Comparison of ENCODE assay signal across 8 cellular contexts in genomic region chr3:38136807-38137614, GRCh38. TPM values are rescaled to one million over a fixed set of nuclear protein-coding genes. Genes with fewer than 3 reads are reported as not detected.
DNase-seq lines count a peak whose midpoint lies in the region; TF ChIP-seq lines count a peak whose summit lies in the region.

Gene ACAA1, minus strand, starts transcription at chr3:38137127. Its CDS starts 92 bp downstream, at chr3:38137035.

- H3K27me3 ChIP-seq in neuronal stem cell (ENCODE audit: control insufficient read depth in 3 of 3, insufficient read depth in 3 of 3, low read depth in 1 of 3, low read length in 3 of 3), result peaks cover 0 to 32% (median 0%) of the 10 kb centered on the region in 3 experiments

- peaks cover 2% of the 10 kb centered on the region for H3K79me1 ChIP-seq in neuronal stem cell (ENCODE audit: low read depth, low read length)

- WGBS in neuronal stem cell (ENCODE audit: extremely low coverage in 2 of 2, insufficient read length in 2 of 2, insufficient replicate concordance in 1 of 2), 2 donors, result no CpG with 5 or more reads among the region's 62 CpGs

- H3K27me3 Mint-ChIP-seq in activated naive CD4-positive, alpha-beta T cell treated with anti-CD3 and anti-CD28 coated beads for 36 hours (ENCODE audit: low read depth), result no peaks in the 10 kb centered on the region

- DNase-seq in GM03348 (ENCODE audit: low spot score) (peak; percentile 98), HFF-Myc (ENCODE audit: extremely low read depth, low read depth) (peak; percentile 96), NAMALWA (ENCODE audit: low spot score) (peak; percentile 98), SK-N-DZ (ENCODE audit: low spot score) (peak; percentile 97), foreskin melanocyte (peak; percentile 98), neuronal stem cell (ENCODE audit: low spot score) (peak; percentile 99)
- peak; percentile 99 for DNase-seq in activated naive CD4-positive, alpha-beta T cell treated with anti-CD3 and anti-CD28 coated beads for 36 hours

- H2AFZ ChIP-seq in neuronal stem cell (ENCODE audit: low read length), result peak within 1 kb of the TSS; percentile 95

- no peak within 1 kb of the TSS for H4K8ac ChIP-seq in neuronal stem cell (ENCODE audit: low read depth, low read length)

- peak within 1 kb of the TSS; percentile 33 for H2AK5ac ChIP-seq in neuronal stem cell (ENCODE audit: low read depth, low read length)

- peak within 1 kb of the TSS; percentile 91 for H3K27ac ChIP-seq in neuronal stem cell (replicated peaks; ENCODE audit: low read length)

- peak within 1 kb of the TSS; percentile 99 for H3K27ac Mint-ChIP-seq in activated naive CD4-positive, alpha-beta T cell treated with anti-CD3 and anti-CD28 coated beads for 36 hours

- peaks cover 17 to 33% of the 10 kb centered on the region in 2 donors for H3K36me3 ChIP-seq in neuronal stem cell (replicated peaks in 1 of 2; ENCODE audit: control insufficient read depth in 2 of 2, insufficient read depth in 2 of 2, low read length in 2 of 2)

- peak within 1 kb of the TSS; percentile 88 for H3K4me3 Mint-ChIP-seq in activated naive CD4-positive, alpha-beta T cell treated with anti-CD3 and anti-CD28 coated beads for 36 hours

- H2BK5ac ChIP-seq in neuronal stem cell (ENCODE audit: low read length), result peak within 1 kb of the TSS; percentile 91

- CTCF ChIA-PET in activated naive CD4-positive, alpha-beta T cell treated with anti-CD3 and anti-CD28 coated beads for 36 hours (lab: Charles Lee), result interaction anchor here (0.8 to 1.5 kb wide), 4 partner anchors 18 to 359 kb away, joined by 3 to 5 read pairs (median 4); partner anchors contain the start of genes EXOG and OXSR1

- H3K4me3 ChIP-seq in HFF-Myc (replicated peaks; ENCODE audit: low read depth, low read length), result peak within 1 kb of the TSS; percentile 80
- H3K4me3 ChIP-seq in neuronal stem cell (ENCODE audit: low read length in 2 of 2), result peak within 1 kb of the TSS; percentile 68 to 92

- peak within 1 kb of the TSS; percentile 88 for H3K4me2 ChIP-seq in neuronal stem cell (ENCODE audit: insufficient read depth, low read length, poor library complexity, severe bottlenecking)

- H3K4me1 ChIP-seq in neuronal stem cell (ENCODE audit: control insufficient read depth in 2 of 2, insufficient read depth in 1 of 2, low read depth in 1 of 2, low read length in 2 of 2), result peaks cover 9 to 18% of the 10 kb centered on the region in 2 donors

- H4K91ac ChIP-seq in neuronal stem cell (ENCODE audit: low read depth, low read length, poor library complexity), result no peak within 1 kb of the TSS

- peaks cover 53% of the 10 kb centered on the region for H3K4me1 Mint-ChIP-seq in activated naive CD4-positive, alpha-beta T cell treated with anti-CD3 and anti-CD28 coated beads for 36 hours (ENCODE audit: low read depth)

- peak within 1 kb of the TSS; percentile 86 for H2BK15ac ChIP-seq in neuronal stem cell (ENCODE audit: low read length)

- peak within 1 kb of the TSS; percentile 98 for H3K18ac ChIP-seq in neuronal stem cell (ENCODE audit: low read length)

- H3K9me3 ChIP-seq in neuronal stem cell (replicated peaks in 1 of 2; ENCODE audit: control insufficient read depth in 2 of 2, insufficient read depth in 1 of 2, low read depth in 1 of 2, low read length in 2 of 2), result no peaks in the 10 kb centered on the region

- H3K23ac ChIP-seq in neuronal stem cell (ENCODE audit: low read depth, low read length, poor library complexity), result peak within 1 kb of the TSS; percentile 98

- H3K9me3 Mint-ChIP-seq in activated naive CD4-positive, alpha-beta T cell treated with anti-CD3 and anti-CD28 coated beads for 36 hours, result no peaks in the 10 kb centered on the region

- H3K9ac ChIP-seq in neuronal stem cell (ENCODE audit: low read depth, low read length, poor library complexity), result peak within 1 kb of the TSS; percentile 98

- no peak within 1 kb of the TSS for H3K4ac ChIP-seq in neuronal stem cell (ENCODE audit: low read length)

- peak within 1 kb of the TSS; percentile 48 for H3K14ac ChIP-seq in neuronal stem cell (ENCODE audit: low read length)

- TF ChIP-seq CTCF in HFF-Myc (IDR thresholded peaks at IDR 0.05; ENCODE audit: low read depth, low read length, missing control alignments), result no peak
- TF ChIP-seq CTCF in subcutaneous adipose tissue (IDR thresholded peaks at IDR 0.05; ENCODE audit: low read depth), result no peak

- intact Hi-C loops in activated naive CD4-positive, alpha-beta T cell treated with anti-CD3 and anti-CD28 coated beads for 36 hours (cut with micrococcal nuclease), result loop anchor here (1.0 to 5.0 kb wide), 11 partner anchors 17 to 1144 kb away; partner anchors contain the start of genes DLEC1, EPM2AIP1, EXOG and MLH1

- peak within 1 kb of the TSS; percentile 24 for H2BK120ac ChIP-seq in neuronal stem cell (ENCODE audit: low read depth, low read length)

- H3K36me3 Mint-ChIP-seq in activated naive CD4-positive, alpha-beta T cell treated with anti-CD3 and anti-CD28 coated beads for 36 hours (ENCODE audit: low read depth), result peaks cover 26% of the 10 kb centered on the region

- no peak within 1 kb of the TSS for H2BK12ac ChIP-seq in neuronal stem cell (ENCODE audit: low read length)

RNA-seq across cellular contexts. Expression of gene ACAA1, which starts in this region (rescaled TPM):
- 3.4 and 4.2 TPM in 2 replicates for polyA plus RNA-seq in SK-N-DZ (2014; cell fraction: cytosol; rRNA removed)
- polyA plus RNA-seq in SK-N-DZ (2014; cell fraction: nucleus; rRNA removed), result 31.9 and 51.1 TPM in 2 replicates
- 10 to 100 TPM; 57.5 to 58.7 TPM for total RNA-seq in activated naive CD4-positive, alpha-beta T cell treated with anti-CD3 and anti-CD28 coated beads for 36 hours
- 11.6 TPM for polyA plus RNA-seq in neuronal stem cell (2013, experiment 1 of 2)
- 11.5 TPM for polyA plus RNA-seq in neuronal stem cell (2013, experiment 2 of 2)
- 100 to 1,000 TPM in 1 of 4 donors, 10 to 100 TPM in 3; 42.4 to 121 (median 74.5) TPM for total RNA-seq in subcutaneous adipose tissue

Comparison
In these comparisons a context has a peak if more than half of its experiments do, and no peak if none do; other contexts are left out.
1. Peak in every context shown above with its lines: DNase-seq, H3K4me3 ChIP-seq and H3K27ac ChIP-seq.